ENCODE assay signal across 26 cellular contexts in genomic region chr18:79022603-79023002, GRCh38. TPM values are rescaled to one million over a fixed set of nuclear protein-coding genes. Genes with fewer than 3 reads are reported as not detected.
DNase-seq lines count a peak whose midpoint lies in the region.
"Had no signal": no experiment of that assay in that cellular context is flagged by ENCODE, and none has a peak within 500 bp of the region (broad histone marks: within the 10 kb centered on the region; RNA-seq: fewer than 3 reads in every experiment).

No MANE protein-coding gene starts in this region.

- no peak overlapping the region for H3K27ac Mint-ChIP-seq in activated CD4-positive, alpha-beta T cell treated with anti-CD3 and anti-CD28 coated beads, Interleukin-2, amount 10 ng/mL, durations not matched to agents 24 days and 14 days
- H3K27ac Mint-ChIP-seq: B cell; CD14-positive monocyte; CD4-positive, alpha-beta memory T cell; CD4-positive, alpha-beta T cell; CD4-positive, CD25-positive, alpha-beta regulatory T cell; CD8-positive, alpha-beta memory T cell; CD8-positive, alpha-beta T cell had no signal

- no peaks in the 10 kb centered on the region for H3K36me3 Mint-ChIP-seq in activated CD4-positive, alpha-beta T cell treated with anti-CD3 and anti-CD28 coated beads, Interleukin-2, amount 10 ng/mL, durations not matched to agents 24 days and 14 days (ENCODE audit: low read depth)
- H3K36me3 Mint-ChIP-seq: CD14-positive monocyte; CD4-positive, alpha-beta memory T cell; CD4-positive, CD25-positive, alpha-beta regulatory T cell; CD8-positive, alpha-beta T cell had no signal

- H3K9me3 Mint-ChIP-seq in activated CD4-positive, alpha-beta T cell treated with anti-CD3 and anti-CD28 coated beads, Interleukin-2, amount 10 ng/mL, durations not matched to agents 24 days and 14 days = no peaks in the 10 kb centered on the region

- intact Hi-C loops in activated CD4-positive, alpha-beta T cell treated with anti-CD3 and anti-CD28 coated beads, Interleukin-2, amount 10 ng/mL, durations not matched to agents 24 days and 14 days (cut with micrococcal nuclease) = no loop called here

- H3K4me1 Mint-ChIP-seq in activated CD4-positive, alpha-beta T cell treated with anti-CD3 and anti-CD28 coated beads, Interleukin-2, amount 10 ng/mL, durations not matched to agents 24 days and 14 days = no peaks in the 10 kb centered on the region
- H3K4me1 Mint-ChIP-seq: B cell; CD14-positive monocyte; CD4-positive, alpha-beta memory T cell; CD4-positive, CD25-positive, alpha-beta regulatory T cell; CD8-positive, alpha-beta memory T cell had no signal

- H3K27me3 Mint-ChIP-seq in activated CD4-positive, alpha-beta T cell treated with anti-CD3 and anti-CD28 coated beads, Interleukin-2, amount 10 ng/mL, durations not matched to agents 24 days and 14 days = no peaks in the 10 kb centered on the region

- no peak overlapping the region for H3K4me3 Mint-ChIP-seq in activated CD4-positive, alpha-beta T cell treated with anti-CD3 and anti-CD28 coated beads, Interleukin-2, amount 10 ng/mL, durations not matched to agents 24 days and 14 days
- H3K4me3 Mint-ChIP-seq: B cell; CD14-positive monocyte; CD4-positive, alpha-beta memory T cell; CD4-positive, alpha-beta T cell; CD4-positive, CD25-positive, alpha-beta regulatory T cell; CD8-positive, alpha-beta memory T cell; CD8-positive, alpha-beta T cell had no signal

- DNase-seq in activated CD4-positive, alpha-beta T cell treated with anti-CD3 and anti-CD28 coated beads, Interleukin-2, amount 10 ng/mL, durations not matched to agents 24 days and 14 days = peak; percentile 23
- DNase-seq in activated CD4-positive, alpha-beta T cell treated with anti-CD3 and anti-CD28 coated beads, Interleukin-2, amount 50 U/mL, for 1 hour = no peak
- DNase-seq: 8988T; ACHN; AML-193; BE2C; C1 segment of cervical spinal cord; Caco-2; Calu3; CD4-positive, alpha-beta memory T cell; CD4-positive, alpha-beta T cell; CD4-positive, CD25-positive, alpha-beta regulatory T cell; CD8-positive, alpha-beta memory T cell; CD8-positive, alpha-beta T cell; COR-L47; DMS 273 treated with DMSO at 0.1 percent for 48 hours; DMS153; DMS53; DMS79; DMS79 treated with DMSO at 0.1 percent for 48 hours; DND-41; EL had no signal

RNA-seq across cellular contexts. Expression of gene SALL3, which starts 43.0 kb away (rescaled TPM):
- total RNA-seq in activated CD4-positive, alpha-beta T cell treated with anti-CD3 and anti-CD28 coated beads, Interleukin-2, amount 10 ng/mL, durations not matched to agents 24 days and 14 days = not detected in 2 replicates
- total RNA-seq: A172; A673; B cell; Caco-2; Calu3; CD4-positive, alpha-beta memory T cell; CD4-positive, CD25-positive, alpha-beta regulatory T cell; CD8-positive, alpha-beta memory T cell; CD8-positive, alpha-beta T cell had no signal

RNA-seq across cellular contexts. Expression of gene ATP9B, which starts 46.6 kb away (rescaled TPM):
- total RNA-seq in activated CD4-positive, alpha-beta T cell treated with anti-CD3 and anti-CD28 coated beads, Interleukin-2, amount 10 ng/mL, durations not matched to agents 24 days and 14 days = 23.8 and 30.3 TPM in 2 replicates
